ENCODE assay signal across 8 cellular contexts in genomic region chr4:109303141-109303499, GRCh38. TPM values are rescaled to one million over a fixed set of nuclear protein-coding genes. Genes with fewer than 3 reads are reported as not detected.
A peak's percentile ranks its signal among the peaks of the same experiment; 100 is the strongest.
DNase-seq lines count a peak whose midpoint lies in the region; ATAC-seq, FAIRE-seq and TF ChIP-seq lines count a peak whose summit lies in the region.

No MANE protein-coding gene starts in this region.

- TF ChIP-seq CTCF in breast epithelium (IDR thresholded peaks at IDR 0.05), result no peak
- TF ChIP-seq CTCF in lower leg skin (IDR thresholded peaks at IDR 0.05), result no peak
- no peak for TF ChIP-seq CTCF in upper lobe of left lung (IDR thresholded peaks at IDR 0.05)

- TF ChIP-seq POLR2A in breast epithelium (IDR thresholded peaks at IDR 0.05), result no peak
- no peak for TF ChIP-seq POLR2A in lower leg skin (IDR thresholded peaks at IDR 0.05)
- TF ChIP-seq POLR2A in upper lobe of left lung (IDR thresholded peaks at IDR 0.05), result no peak
- no peak for TF ChIP-seq POLR2A in GM12892 (IDR thresholded peaks at IDR 0.05; ENCODE audit: low read depth, low read length)

- ATAC-seq in upper lobe of left lung (ENCODE audit: low FRiP score in 2 of 2) (peak in 1 of 2 donors; percentile 51), HG03520 (IDR thresholded peaks at IDR 0.05; ENCODE audit: unreplicated experiment) (no peak), GM21367 (IDR thresholded peaks at IDR 0.05; ENCODE audit: unreplicated experiment) (no peak)

- no peak overlapping the region for H3K27ac Mint-ChIP-seq in activated naive CD4-positive, alpha-beta T cell treated with anti-CD3 and anti-CD28 coated beads for 36 hours

- peaks cover 46% of the 10 kb centered on the region for H3K27me3 Mint-ChIP-seq in activated naive CD4-positive, alpha-beta T cell treated with anti-CD3 and anti-CD28 coated beads for 36 hours (ENCODE audit: low read depth)

- intact Hi-C loops in activated naive CD4-positive, alpha-beta T cell treated with anti-CD3 and anti-CD28 coated beads for 36 hours (cut with micrococcal nuclease), result loop anchor here (2.0 kb wide), 1 partner anchor 104 kb away; no protein-coding TSS in a partner anchor
- intact Hi-C loops in breast epithelium (cut with DNase I; ENCODE audit: low total_unique reads), result no loop called here
- intact Hi-C loops in lower leg skin (cut with DNase I; ENCODE audit: low total_unique reads), result no loop called here

- H3K36me3 ChIP-seq in breast epithelium, result no peaks in the 10 kb centered on the region
- H3K36me3 ChIP-seq in upper lobe of left lung, result no peaks in the 10 kb centered on the region

- peaks cover 0 to 5% of the 10 kb centered on the region in 2 donors for H3K4me1 ChIP-seq in breast epithelium
- H3K4me1 ChIP-seq in upper lobe of left lung, result peaks cover 16 to 20% (median 17%) of the 10 kb centered on the region in 4 donors

- no peaks in the 10 kb centered on the region for H3K36me3 Mint-ChIP-seq in activated naive CD4-positive, alpha-beta T cell treated with anti-CD3 and anti-CD28 coated beads for 36 hours (ENCODE audit: low read depth)

- H3K27me3 ChIP-seq in breast epithelium (peaks cover 0 to 19% of the 10 kb centered on the region in 2 donors), upper lobe of left lung (peaks cover 0 to 15% (median 2%) of the 10 kb centered on the region in 4 donors)

- CTCF ChIA-PET in activated naive CD4-positive, alpha-beta T cell treated with anti-CD3 and anti-CD28 coated beads for 36 hours (lab: Charles Lee), result interaction anchor here (0.7 kb wide), 1 partner anchor 1228 kb away, joined by 4 read pairs; no protein-coding TSS in a partner anchor

- H3K27ac ChIP-seq in breast epithelium (peak overlapping the region in 1 of 2 donors; percentile 23), upper lobe of left lung (no peak overlapping the region)

- H3K4me3 Mint-ChIP-seq in activated naive CD4-positive, alpha-beta T cell treated with anti-CD3 and anti-CD28 coated beads for 36 hours, result peak overlapping the region; percentile 74

- H3K9me3 ChIP-seq in breast epithelium, result no peaks in the 10 kb centered on the region
- H3K9me3 ChIP-seq in upper lobe of left lung, result no peaks in the 10 kb centered on the region

- no peak for TF ChIP-seq EP300 in upper lobe of left lung (IDR thresholded peaks at IDR 0.05)

- FAIRE-seq in GM12892 (lab: Jason Lieb, UNC), result no peak

- H3K4me3 ChIP-seq in breast epithelium, result peak overlapping the region; percentile 51 to 75 (median 61)
- peak overlapping the region; percentile 40 for H3K4me3 ChIP-seq in lower leg skin (ENCODE audit: low read depth, poor library complexity, severe bottlenecking)
- peak overlapping the region; percentile 47 to 59 (median 53) for H3K4me3 ChIP-seq in upper lobe of left lung

- no peak for DNase-seq in activated naive CD4-positive, alpha-beta T cell treated with anti-CD3 and anti-CD28 coated beads for 36 hours
- no peak for DNase-seq in activated naive CD4-positive, alpha-beta T cell treated with anti-CD3 and anti-CD28 coated beads, Interleukin-2, amount 50 U/mL, for 16 hours
- DNase-seq in breast epithelium (ENCODE audit: low spot score in 2 of 2) (no peak), lower leg skin (ENCODE audit: low spot score in 2 of 2) (no peak), upper lobe of left lung (no peak), GM12892 (ENCODE audit: insufficient read length) (no peak)

- no peaks in the 10 kb centered on the region for H3K9me3 Mint-ChIP-seq in activated naive CD4-positive, alpha-beta T cell treated with anti-CD3 and anti-CD28 coated beads for 36 hours

- WGBS in lower leg skin, 2 donors, result 1 to 2% methylated on average over 10 of the region's 10 CpGs
- 2 to 3% methylated on average over 10 of the region's 10 CpGs for WGBS in upper lobe of left lung, 2 donors

- peaks cover 12% of the 10 kb centered on the region for H3K4me1 Mint-ChIP-seq in activated naive CD4-positive, alpha-beta T cell treated with anti-CD3 and anti-CD28 coated beads for 36 hours (ENCODE audit: low read depth)

RNA-seq across cellular contexts. Expression of gene COL25A1, which starts 0.7 kb away (rescaled TPM):
- total RNA-seq in activated naive CD4-positive, alpha-beta T cell treated with anti-CD3 and anti-CD28 coated beads for 36 hours, result not detected
- total RNA-seq in breast epithelium (10 to 100 TPM in 1 of 3 donors, 1 to 10 TPM in 2; 2.6 to 11.0 (median 2.8) TPM), lower leg skin (1 to 10 TPM in 2 of 4 donors, under 1 TPM in 2; 0.42 to 2.4 (median 1.5) TPM), upper lobe of left lung (under 1 TPM in 4 of 6 donors, not detected in 2; 0.15 to 0.79 (median 0.27) TPM)
- not detected for polyA plus RNA-seq in GM12892 (2012; ENCODE audit: missing spikeins)
